In the genomic region with DNA sequence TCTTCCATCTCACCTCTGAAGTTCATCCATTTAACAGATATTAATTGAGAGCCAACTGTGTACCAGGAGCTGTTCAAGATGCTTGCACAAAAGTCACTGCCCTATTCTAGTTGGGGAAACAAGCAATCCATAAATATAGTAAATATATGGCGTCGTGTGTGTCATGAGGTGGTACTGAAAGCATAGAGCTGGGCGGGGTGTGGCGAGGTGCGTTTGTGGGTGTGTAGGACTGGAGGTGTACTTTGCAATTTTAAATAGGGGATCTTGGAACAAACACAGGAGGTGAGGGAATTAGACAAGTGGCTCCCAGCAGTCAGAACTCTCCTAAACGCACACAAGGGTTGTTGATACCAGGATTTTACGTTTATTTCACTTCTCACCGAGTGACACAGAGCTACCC, we compare ENCODE assay signal across 8 cellular contexts. TPM values are rescaled to one million over a fixed set of nuclear protein-coding genes. Genes with fewer than 3 reads are reported as not detected.
DNase-seq lines count a peak whose midpoint lies in the region; ATAC-seq and TF ChIP-seq lines count a peak whose summit lies in the region.

No MANE protein-coding gene starts in this region.

- H3K4me2 ChIP-seq in skeletal muscle satellite cell (ENCODE audit: low read length) = peak overlapping the region; percentile 94

- TF ChIP-seq CTCF in GM12864 (IDR thresholded peaks at IDR 0.05; ENCODE audit: low read depth, low read length, missing control alignments) = no peak
- no peak for TF ChIP-seq CTCF in WERI-Rb-1 (IDR thresholded peaks at IDR 0.05; ENCODE audit: low read depth, low read length)
- TF ChIP-seq CTCF in foreskin fibroblast (IDR thresholded peaks at IDR 0.05; ENCODE audit: low read depth, low read length) = no peak
- TF ChIP-seq CTCF in RWPE1 (conservative IDR thresholded peaks at IDR 0.05; ENCODE audit: low read depth) = no peak

- H3K27ac ChIP-seq in WERI-Rb-1 (no peak overlapping the region), RWPE1 (no peak overlapping the region)

- H3K4me3 ChIP-seq in GM12864 (ENCODE audit: low read depth, low read length) = peak overlapping the region; percentile 54; the same call in 1 of the 2 replicates
- H3K4me3 ChIP-seq in WERI-Rb-1 (ENCODE audit: low read depth, low read length) = peak overlapping the region; percentile 54
- peak overlapping the region; percentile 66 to 69 for H3K4me3 ChIP-seq in foreskin fibroblast (ENCODE audit: low read depth in 1 of 2, low read length in 2 of 2)
- peak overlapping the region; percentile 75 for H3K4me3 ChIP-seq in skeletal muscle satellite cell (ENCODE audit: low read length)
- no peak overlapping the region for H3K4me3 ChIP-seq in H7 (ENCODE audit: insufficient read depth, low read depth, low read length)

- H3K9ac ChIP-seq in skeletal muscle satellite cell (ENCODE audit: low read depth, low read length) = peak overlapping the region; percentile 82

- H3K36me3 ChIP-seq in WERI-Rb-1 (no peaks in the 10 kb centered on the region), skeletal muscle satellite cell (ENCODE audit: insufficient read depth, low read length) (no peaks in the 10 kb centered on the region), H7 (replicated peaks; ENCODE audit: control insufficient read depth, insufficient read depth, low read length) (peaks cover 1% of the 10 kb centered on the region; the same call in 1 of the 2 replicates)

- H3K4me1 ChIP-seq in skeletal muscle satellite cell (ENCODE audit: control insufficient read depth, insufficient read depth, low read length) = peaks cover 9% of the 10 kb centered on the region

- H3K9me3 ChIP-seq in WERI-Rb-1 (ENCODE audit: severe bottlenecking) = peaks cover 26% of the 10 kb centered on the region
- no peaks in the 10 kb centered on the region for H3K9me3 ChIP-seq in skeletal muscle satellite cell (replicated peaks; ENCODE audit: low read length)

- no peak for ATAC-seq in HG03095 (IDR thresholded peaks at IDR 0.05; ENCODE audit: unreplicated experiment)

- H3K27me3 ChIP-seq in WERI-Rb-1 (ENCODE audit: insufficient read depth, low read depth, severe bottlenecking) (no peaks in the 10 kb centered on the region), skeletal muscle satellite cell (ENCODE audit: control insufficient read depth, insufficient read depth, low read length) (no peaks in the 10 kb centered on the region), H7 (ENCODE audit: control insufficient read depth, insufficient read depth, low read length) (peaks cover 14% of the 10 kb centered on the region)

- POLR2A ChIA-PET in RWPE1 (lab: Yijun Ruan, JAX; ENCODE audit: low non-redundant PET) = no interaction called here

- DNase-seq in GM12864 (ENCODE audit: low read depth) (no peak), WERI-Rb-1 (no peak), foreskin fibroblast (no peak), LoVo (ENCODE audit: low spot score) (no peak), RWPE1 (ENCODE audit: low spot score) (no peak), H7 (no peak)

- CTCF ChIA-PET in RWPE1 (lab: Yijun Ruan, JAX) = no interaction called here

RNA-seq across cellular contexts. Expression of gene ZNF239, which starts 0.5 kb away (rescaled TPM):
- 5.2 and 8.9 TPM in 2 replicates for total RNA-seq in skeletal muscle satellite cell (2012; rRNA removed)
- 2.7 and 3.0 TPM in 2 replicates for total RNA-seq in H7 (2014; rRNA removed; shearing (Covaris generic))

RNA-seq across cellular contexts. Expression of gene ZNF485, which starts 31.3 kb away (rescaled TPM):
- 5.0 and 6.1 TPM in 2 replicates for total RNA-seq in skeletal muscle satellite cell (2012; rRNA removed)
- total RNA-seq in H7 (2014; rRNA removed; shearing (Covaris generic)) = 3.7 and 4.9 TPM in 2 replicates
